In genomic region chr7:1247527-1248041, GRCh38 we compare ENCODE assay signal across 15 cellular contexts. TPM values are rescaled to one million over a fixed set of nuclear protein-coding genes. Genes with fewer than 3 reads are reported as not detected.
A peak's percentile ranks its signal among the peaks of the same experiment; 100 is the strongest.
DNase-seq lines count a peak whose midpoint lies in the region; ATAC-seq and TF ChIP-seq lines count a peak whose summit lies in the region.
"Had no signal": no experiment of that assay in that cellular context is flagged by ENCODE, and none has a peak within 500 bp of the region (broad histone marks: within the 10 kb centered on the region; RNA-seq: fewer than 3 reads in every experiment).

No MANE protein-coding gene starts in this region.

- peaks cover 2% of the 10 kb centered on the region for H3K36me3 Mint-ChIP-seq in activated CD4-positive, alpha-beta T cell treated with anti-CD3 and anti-CD28 coated beads, Interleukin-2, amount 10 ng/mL, durations not matched to agents 24 days and 14 days (ENCODE audit: low read depth)
- H3K36me3 Mint-ChIP-seq in activated CD4-positive, alpha-beta T cell treated with anti-CD3 and anti-CD28 coated beads for 36 hours (ENCODE audit: low read depth): no peaks in the 10 kb centered on the region
- H3K36me3 Mint-ChIP-seq in central memory CD8-positive, alpha-beta T cell (ENCODE audit: insufficient read depth): peaks cover 10% of the 10 kb centered on the region

- H3K4me1 ChIP-seq in psoas muscle: peaks cover 15% of the 10 kb centered on the region

- H3K27ac ChIP-seq in psoas muscle: no peak overlapping the region
- H3K27ac ChIP-seq: C4-2B, gastrocnemius medialis had no signal

- 1 to 3% (median 2%) methylated on average over 32 to 48 of the region's 48 CpGs for WGBS in psoas muscle, 3 donors

- peaks cover 0 to 90% (median 39%) of the 10 kb centered on the region in 3 donors for H3K27me3 ChIP-seq in psoas muscle (ENCODE audit: insufficient read depth in 3 of 3, low read length in 2 of 3)

- no peaks in the 10 kb centered on the region for H3K9me3 Mint-ChIP-seq in activated CD4-positive, alpha-beta T cell treated with anti-CD3 and anti-CD28 coated beads, Interleukin-2, amount 10 ng/mL, durations not matched to agents 24 days and 14 days
- no peaks in the 10 kb centered on the region for H3K9me3 Mint-ChIP-seq in activated CD4-positive, alpha-beta T cell treated with anti-CD3 and anti-CD28 coated beads for 36 hours (ENCODE audit: low read depth)
- no peaks in the 10 kb centered on the region for H3K9me3 Mint-ChIP-seq in central memory CD8-positive, alpha-beta T cell
- H3K9me3 Mint-ChIP-seq: activated naive CD8-positive, alpha-beta T cell treated with anti-CD3 and anti-CD28 coated beads, Interleukin-2, amount 50 U/mL, for 24 hours had no signal

- no peaks in the 10 kb centered on the region for H3K36me3 ChIP-seq in psoas muscle (ENCODE audit: insufficient read depth in 1 of 2, low read depth in 1 of 2)
- H3K36me3 ChIP-seq: gastrocnemius medialis had no signal

- peaks cover 2% of the 10 kb centered on the region for H3K4me1 Mint-ChIP-seq in activated CD4-positive, alpha-beta T cell treated with anti-CD3 and anti-CD28 coated beads, Interleukin-2, amount 10 ng/mL, durations not matched to agents 24 days and 14 days
- peaks cover 4% of the 10 kb centered on the region for H3K4me1 Mint-ChIP-seq in activated CD4-positive, alpha-beta T cell treated with anti-CD3 and anti-CD28 coated beads for 36 hours
- peaks cover 6% of the 10 kb centered on the region for H3K4me1 Mint-ChIP-seq in central memory CD8-positive, alpha-beta T cell

- H3K27ac Mint-ChIP-seq in activated CD4-positive, alpha-beta T cell treated with anti-CD3 and anti-CD28 coated beads, Interleukin-2, amount 10 ng/mL, durations not matched to agents 24 days and 14 days: no peak overlapping the region
- no peak overlapping the region for H3K27ac Mint-ChIP-seq in activated CD4-positive, alpha-beta T cell treated with anti-CD3 and anti-CD28 coated beads for 36 hours
- peak overlapping the region; percentile 80 for H3K27ac Mint-ChIP-seq in central memory CD8-positive, alpha-beta T cell (ENCODE audit: low read depth)
- H3K27ac Mint-ChIP-seq: activated naive CD8-positive, alpha-beta T cell treated with anti-CD3 and anti-CD28 coated beads, Interleukin-2, amount 50 U/mL, for 24 hours had no signal

- ATAC-seq in activated CD4-positive, alpha-beta T cell treated with anti-CD3 and anti-CD28 coated beads for 36 hours: no peak
- no peak for ATAC-seq in central memory CD8-positive, alpha-beta T cell (replicated peaks; ENCODE audit: extremely low read depth, poor library complexity, severe bottlenecking)
- no peak for ATAC-seq in psoas muscle
- ATAC-seq: gastrocnemius medialis had no signal

- POLR2A ChIA-PET in activated CD4-positive, alpha-beta T cell treated with anti-CD3 and anti-CD28 coated beads for 36 hours (lab: Charles Lee): no interaction called here

- CTCF ChIA-PET in activated CD4-positive, alpha-beta T cell treated with anti-CD3 and anti-CD28 coated beads for 36 hours (lab: Charles Lee): interaction anchor here (1.0 to 1.2 kb wide), 2 partner anchors 23 to 53 kb away, joined by 3 read pairs; no protein-coding TSS in a partner anchor

- no peak overlapping the region for H3K4me3 ChIP-seq in Jurkat, Clone E6-1 (ENCODE audit: low read length)
- H3K4me3 ChIP-seq in psoas muscle: no peak overlapping the region
- H3K4me3 ChIP-seq: gastrocnemius medialis had no signal

- peaks cover 57% of the 10 kb centered on the region for H3K27me3 Mint-ChIP-seq in activated CD4-positive, alpha-beta T cell treated with anti-CD3 and anti-CD28 coated beads, Interleukin-2, amount 10 ng/mL, durations not matched to agents 24 days and 14 days
- H3K27me3 Mint-ChIP-seq in activated CD4-positive, alpha-beta T cell treated with anti-CD3 and anti-CD28 coated beads for 36 hours: peaks cover 57% of the 10 kb centered on the region
- peaks cover 83% of the 10 kb centered on the region for H3K27me3 Mint-ChIP-seq in central memory CD8-positive, alpha-beta T cell

- peak; percentile 57 for DNase-seq in activated CD4-positive, alpha-beta T cell treated with anti-CD3 and anti-CD28 coated beads, Interleukin-2, amount 10 ng/mL, durations not matched to agents 24 days and 14 days
- DNase-seq in activated CD4-positive, alpha-beta T cell treated with anti-CD3 and anti-CD28 coated beads for 36 hours: no peak
- peak; percentile 17 for DNase-seq in Jurkat, Clone E6-1 (ENCODE audit: low read depth, low spot score)
- DNase-seq in central memory CD8-positive, alpha-beta T cell (ENCODE audit: low spot score in 2 of 2): no peak
- DNase-seq in psoas muscle (peak; percentile 1 to 25), NCI-H446 (lab: John Stamatoyannopoulos, UW) (no peak), amygdala (lab: John Stamatoyannopoulos, UW) (no peak), OCI-M1 (lab: John Stamatoyannopoulos, UW) (no peak)
- DNase-seq: activated naive CD8-positive, alpha-beta T cell treated with anti-CD3 and anti-CD28 coated beads, Interleukin-2, amount 50 U/mL, for 24 hours; gastrocnemius medialis; kidney glomerular epithelial cell; NCI-H187 treated with DMSO at 0.1 percent for 48 hours; stimulated activated CD8-positive, alpha-beta memory T cell treated with anti-CD3 and anti-CD28 coated beads, Interleukin-4, amount 100 ng/mL, for 48 hours had no signal

- intact Hi-C loops in activated CD4-positive, alpha-beta T cell treated with anti-CD3 and anti-CD28 coated beads, Interleukin-2, amount 10 ng/mL, durations not matched to agents 24 days and 14 days (cut with micrococcal nuclease): loop anchor here (5.0 to 10.0 kb wide), 2 partner anchors 185 to 417 kb away; no protein-coding TSS in a partner anchor
- intact Hi-C loops in activated CD4-positive, alpha-beta T cell treated with anti-CD3 and anti-CD28 coated beads for 36 hours (cut with DNase I, micrococcal nuclease): no loop called here
- intact Hi-C loops in psoas muscle (cut with DNase I): no loop called here

- no peak for TF ChIP-seq CTCF in psoas muscle (IDR thresholded peaks at IDR 0.05)

- H3K9me3 ChIP-seq in psoas muscle: no peaks in the 10 kb centered on the region
- H3K9me3 ChIP-seq: gastrocnemius medialis had no signal

- H3K4me3 Mint-ChIP-seq in activated CD4-positive, alpha-beta T cell treated with anti-CD3 and anti-CD28 coated beads, Interleukin-2, amount 10 ng/mL, durations not matched to agents 24 days and 14 days: no peak overlapping the region
- H3K4me3 Mint-ChIP-seq in activated CD4-positive, alpha-beta T cell treated with anti-CD3 and anti-CD28 coated beads for 36 hours: no peak overlapping the region
- no peak overlapping the region for H3K4me3 Mint-ChIP-seq in central memory CD8-positive, alpha-beta T cell
- H3K4me3 Mint-ChIP-seq: activated naive CD8-positive, alpha-beta T cell treated with anti-CD3 and anti-CD28 coated beads, Interleukin-2, amount 50 U/mL, for 24 hours had no signal

RNA-seq across cellular contexts. Expression of gene UNCX, which starts 14.9 kb away (rescaled TPM):
- total RNA-seq in activated CD4-positive, alpha-beta T cell treated with anti-CD3 and anti-CD28 coated beads, Interleukin-2, amount 10 ng/mL, durations not matched to agents 24 days and 14 days: not detected in 2 replicates
- not detected for total RNA-seq in activated CD4-positive, alpha-beta T cell treated with anti-CD3 and anti-CD28 coated beads for 36 hours
- not detected for polyA plus RNA-seq in Jurkat, Clone E6-1 (2012; ENCODE audit: insufficient read depth, insufficient read length)
- total RNA-seq in psoas muscle: not detected
- polyA plus RNA-seq in psoas muscle: not detected
- total RNA-seq: dermis microvascular lymphatic vessel endothelial cell, gastrocnemius medialis had no signal

Comparison
In these comparisons a context has a peak if more than half of its experiments do, and no peak if none do; other contexts are left out.
1. DNase-seq: peak in activated CD4-positive, alpha-beta T cell treated with anti-CD3 and anti-CD28 coated beads, Interleukin-2, amount 10 ng/mL, durations not matched to agents 24 days and 14 days (single experiment), Jurkat, Clone E6-1 (single experiment) and psoas muscle (2 of 2); none in activated CD4-positive, alpha-beta T cell treated with anti-CD3 and anti-CD28 coated beads for 36 hours (single experiment), central memory CD8-positive, alpha-beta T cell (0 of 2), NCI-H446 (0 of 2), amygdala (0 of 56) and OCI-M1 (single experiment).